1 cellular context compared by ENCODE assay signal in genomic region chr1:221726331-221726692, GRCh38.
TF ChIP-seq lines count a peak whose summit lies in the region.

No MANE protein-coding gene starts in this region.

TF ChIP-seq in IMR-90, 13 proteins besides CTCF, POLR2A, EP300 and RAD21 (continued from another document):
- TF ChIP-seq, protein P1, sequence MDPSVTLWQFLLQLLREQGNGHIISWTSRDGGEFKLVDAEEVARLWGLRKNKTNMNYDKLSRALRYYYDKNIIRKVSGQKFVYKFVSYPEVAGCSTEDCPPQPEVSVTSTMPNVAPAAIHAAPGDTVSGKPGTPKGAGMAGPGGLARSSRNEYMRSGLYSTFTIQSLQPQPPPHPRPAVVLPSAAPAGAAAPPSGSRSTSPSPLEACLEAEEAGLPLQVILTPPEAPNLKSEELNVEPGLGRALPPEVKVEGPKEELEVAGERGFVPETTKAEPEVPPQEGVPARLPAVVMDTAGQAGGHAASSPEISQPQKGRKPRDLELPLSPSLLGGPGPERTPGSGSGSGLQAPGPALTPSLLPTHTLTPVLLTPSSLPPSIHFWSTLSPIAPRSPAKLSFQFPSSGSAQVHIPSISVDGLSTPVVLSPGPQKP (IDR thresholded peaks at IDR 0.05; ENCODE audit: borderline replicate concordance, low read depth, low read length): no peak
- no peak for TF ChIP-seq RFX5 (IDR thresholded peaks at IDR 0.05; ENCODE audit: low read depth, low read length)
- TF ChIP-seq SMC3 (IDR thresholded peaks at IDR 0.05; ENCODE audit: low read depth, low read length): no peak
- TF ChIP-seq MXI1 (IDR thresholded peaks at IDR 0.05; ENCODE audit: borderline replicate concordance, low read depth, low read length): no peak
